19 cellular contexts compared by ENCODE assay signal in the genomic region with DNA sequence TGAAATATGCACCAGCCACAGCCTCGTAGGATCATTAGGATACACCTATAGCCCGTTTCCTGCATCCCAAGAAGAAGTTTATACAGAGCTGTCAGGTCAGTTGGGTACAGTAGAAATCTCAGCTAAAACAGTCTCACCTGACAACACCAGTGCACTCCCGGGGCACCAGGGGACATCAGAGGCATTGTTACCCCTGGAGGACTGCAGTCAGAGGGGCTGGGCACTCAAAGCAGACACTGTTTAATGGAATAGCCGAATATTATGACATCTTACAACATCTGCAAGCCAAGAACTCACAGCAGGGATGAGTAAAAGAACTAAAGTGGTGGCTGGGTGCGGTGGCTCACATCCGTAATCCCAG.
"Had no signal": no experiment of that assay in that cellular context is flagged by ENCODE, and none has a peak within 500 bp of the region (broad histone marks: within the 10 kb centered on the region; RNA-seq: fewer than 3 reads in every experiment).

No MANE protein-coding gene starts in this region.

- H3K36me3 Mint-ChIP-seq: activated naive CD4-positive, alpha-beta T cell treated with anti-CD3 and anti-CD28 coated beads, Interleukin-2, amount 50 U/mL, for 72 hours; memory B cell had no signal

- DNase-seq: activated CD4-positive, alpha-beta T cell treated with anti-CD3 and anti-CD28 coated beads, Interleukin-2, amount 10 ng/mL, durations not matched to agents 24 days and 14 days; activated CD4-positive, CD25-positive, alpha-beta regulatory T cell; activated T-cell treated with anti-CD3 and anti-CD28 coated beads, Interleukin-2, amount 50 U/mL, for 1 hour; amygdala; body of pancreas; effector CD8-positive, alpha-beta T cell; foreskin fibroblast; hypothalamus; kidney glomerular epithelial cell; left ventricle myocardium superior; ovary; stimulated activated CD4-positive, alpha-beta T cell treated with anti-CD3 and anti-CD28 coated beads, Interleukin-2, amount 100 ng/mL, for 48 hours; stimulated activated naive CD4-positive, alpha-beta T cell treated with Interleukin-2 at 50 U/mL for 16 hours; substantia nigra had no signal

- H3K36me3 ChIP-seq: ovary, tibial nerve had no signal

- H3K27me3 ChIP-seq: body of pancreas, ovary, tibial nerve had no signal

- H3K27ac ChIP-seq: body of pancreas, ovary, tibial nerve had no signal

- H3K27ac Mint-ChIP-seq: activated CD4-positive, alpha-beta T cell treated with anti-CD3 and anti-CD28 coated beads, Interleukin-2, amount 10 ng/mL, durations not matched to agents 24 days and 14 days; activated T-helper 2 cell treated with anti-CD3 and anti-CD28 coated beads, Interferon-gamma antibody, Interleukin-2, Interleukin-4, amounts not matched to agents 10 μg/mL and 5 μg/mL and 100 μg/mL, durations not matched to agents 14 hours and 24 hours and 36 hours; memory B cell had no signal

- H3K4me3 Mint-ChIP-seq: activated CD4-positive, alpha-beta T cell treated with anti-CD3 and anti-CD28 coated beads, Interleukin-2, amount 10 ng/mL, durations not matched to agents 24 days and 14 days; memory B cell had no signal

- H3K9me3 ChIP-seq: body of pancreas, ovary, tibial nerve had no signal

- H3K4me3 ChIP-seq: body of pancreas, ovary, tibial nerve had no signal

- H3K9me3 Mint-ChIP-seq: activated naive CD4-positive, alpha-beta T cell treated with anti-CD3 and anti-CD28 coated beads, Interleukin-2, amount 50 U/mL, for 72 hours; activated T-helper 2 cell treated with anti-CD3 and anti-CD28 coated beads, Interferon-gamma antibody, Interleukin-2, Interleukin-4, amounts not matched to agents 10 μg/mL and 5 μg/mL and 100 μg/mL, durations not matched to agents 14 hours and 24 hours and 36 hours; memory B cell had no signal

- ATAC-seq: body of pancreas, left ventricle myocardium superior, SK-N-SH treated with all-trans-retinoic acid at 6 μM for 48 hours had no signal
